1 cellular context compared by ENCODE assay signal in the genomic region with DNA sequence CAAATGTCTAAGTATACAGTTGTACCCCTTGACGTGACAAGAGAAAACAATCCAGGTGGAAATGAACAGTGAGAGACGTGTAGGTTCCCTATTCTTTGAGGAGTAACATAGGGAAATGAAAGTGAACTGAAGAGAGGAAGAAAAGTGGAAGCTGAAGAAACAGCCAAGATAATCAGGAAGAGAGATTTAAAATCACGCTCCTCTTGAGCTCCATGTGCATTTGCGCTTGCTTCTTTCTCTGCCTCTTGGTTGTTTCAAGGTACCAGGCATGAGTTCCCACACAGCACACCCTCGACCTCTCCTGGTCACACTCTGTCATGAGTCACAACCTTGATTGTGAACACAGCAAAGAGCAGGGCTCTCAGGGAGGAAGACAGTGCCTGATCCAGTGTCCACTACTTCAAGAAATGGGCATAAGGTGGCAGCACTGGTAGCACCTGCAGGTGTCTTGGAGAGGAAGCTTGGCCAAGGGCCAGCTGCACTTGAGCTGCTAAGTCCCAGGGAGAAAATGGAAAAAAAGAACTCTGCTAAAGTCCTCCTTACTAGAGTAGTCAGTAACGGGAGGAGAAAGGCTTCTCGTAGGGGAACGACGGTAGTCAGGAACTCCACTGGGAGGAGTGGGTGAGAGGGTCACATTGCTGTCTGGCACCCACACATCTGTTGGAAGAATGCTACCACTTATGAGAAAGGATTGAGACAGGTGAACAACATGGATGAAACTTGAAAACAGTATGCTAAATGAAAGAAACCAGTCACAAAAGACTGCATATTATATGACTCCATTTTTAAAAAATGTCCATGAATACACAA.
TF ChIP-seq lines count a peak whose summit lies in the region.

No MANE protein-coding gene starts in this region.

TF ChIP-seq in K562, 482 proteins besides CTCF, POLR2A, EP300 and RAD21 (continued from another document and continues in another):
- TF ChIP-seq, protein P1, sequence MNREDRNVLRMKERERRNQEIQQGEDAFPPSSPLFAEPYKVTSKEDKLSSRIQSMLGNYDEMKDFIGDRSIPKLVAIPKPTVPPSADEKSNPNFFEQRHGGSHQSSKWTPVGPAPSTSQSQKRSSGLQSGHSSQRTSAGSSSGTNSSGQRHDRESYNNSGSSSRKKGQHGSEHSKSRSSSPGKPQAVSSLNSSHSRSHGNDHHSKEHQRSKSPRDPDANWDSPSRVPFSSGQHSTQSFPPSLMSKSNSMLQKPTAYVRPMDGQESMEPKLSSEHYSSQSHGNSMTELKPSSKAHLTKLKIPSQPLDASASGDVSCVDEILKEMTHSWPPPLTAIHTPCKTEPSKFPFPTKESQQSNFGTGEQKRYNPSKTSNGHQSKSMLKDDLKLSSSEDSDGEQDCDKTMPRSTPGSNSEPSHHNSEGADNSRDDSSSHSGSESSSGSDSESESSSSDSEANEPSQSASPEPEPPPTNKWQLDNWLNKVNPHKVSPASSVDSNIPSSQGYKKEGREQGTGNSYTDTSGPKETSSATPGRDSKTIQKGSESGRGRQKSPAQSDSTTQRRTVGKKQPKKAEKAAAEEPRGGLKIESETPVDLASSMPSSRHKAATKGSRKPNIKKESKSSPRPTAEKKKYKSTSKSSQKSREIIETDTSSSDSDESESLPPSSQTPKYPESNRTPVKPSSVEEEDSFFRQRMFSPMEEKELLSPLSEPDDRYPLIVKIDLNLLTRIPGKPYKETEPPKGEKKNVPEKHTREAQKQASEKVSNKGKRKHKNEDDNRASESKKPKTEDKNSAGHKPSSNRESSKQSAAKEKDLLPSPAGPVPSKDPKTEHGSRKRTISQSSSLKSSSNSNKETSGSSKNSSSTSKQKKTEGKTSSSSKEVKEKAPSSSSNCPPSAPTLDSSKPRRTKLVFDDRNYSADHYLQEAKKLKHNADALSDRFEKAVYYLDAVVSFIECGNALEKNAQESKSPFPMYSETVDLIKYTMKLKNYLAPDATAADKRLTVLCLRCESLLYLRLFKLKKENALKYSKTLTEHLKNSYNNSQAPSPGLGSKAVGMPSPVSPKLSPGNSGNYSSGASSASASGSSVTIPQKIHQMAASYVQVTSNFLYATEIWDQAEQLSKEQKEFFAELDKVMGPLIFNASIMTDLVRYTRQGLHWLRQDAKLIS (CRISPR knock-in tag; IDR thresholded peaks at IDR 0.05) = 0 out of 2 replicates have a peak, but pooled peaks have one; percentile 51
- TF ChIP-seq, protein P2, sequence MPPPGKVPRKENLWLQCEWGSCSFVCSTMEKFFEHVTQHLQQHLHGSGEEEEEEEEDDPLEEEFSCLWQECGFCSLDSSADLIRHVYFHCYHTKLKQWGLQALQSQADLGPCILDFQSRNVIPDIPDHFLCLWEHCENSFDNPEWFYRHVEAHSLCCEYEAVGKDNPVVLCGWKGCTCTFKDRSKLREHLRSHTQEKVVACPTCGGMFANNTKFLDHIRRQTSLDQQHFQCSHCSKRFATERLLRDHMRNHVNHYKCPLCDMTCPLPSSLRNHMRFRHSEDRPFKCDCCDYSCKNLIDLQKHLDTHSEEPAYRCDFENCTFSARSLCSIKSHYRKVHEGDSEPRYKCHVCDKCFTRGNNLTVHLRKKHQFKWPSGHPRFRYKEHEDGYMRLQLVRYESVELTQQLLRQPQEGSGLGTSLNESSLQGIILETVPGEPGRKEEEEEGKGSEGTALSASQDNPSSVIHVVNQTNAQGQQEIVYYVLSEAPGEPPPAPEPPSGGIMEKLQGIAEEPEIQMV (tag; conservative IDR thresholded peaks at IDR 0.05; ENCODE audit: low read depth) = no peak
- TF ChIP-seq SMAD1 (IDR thresholded peaks at IDR 0.05; ENCODE audit: low read depth, low read length, partially characterized antibody) = no peak
- 0 out of 2 replicates have a peak, but pooled peaks have one; percentile 30 for TF ChIP-seq ZNF175 (CRISPR knock-in tag; IDR thresholded peaks at IDR 0.05; ENCODE audit: low read depth)
- TF ChIP-seq, protein P3, sequence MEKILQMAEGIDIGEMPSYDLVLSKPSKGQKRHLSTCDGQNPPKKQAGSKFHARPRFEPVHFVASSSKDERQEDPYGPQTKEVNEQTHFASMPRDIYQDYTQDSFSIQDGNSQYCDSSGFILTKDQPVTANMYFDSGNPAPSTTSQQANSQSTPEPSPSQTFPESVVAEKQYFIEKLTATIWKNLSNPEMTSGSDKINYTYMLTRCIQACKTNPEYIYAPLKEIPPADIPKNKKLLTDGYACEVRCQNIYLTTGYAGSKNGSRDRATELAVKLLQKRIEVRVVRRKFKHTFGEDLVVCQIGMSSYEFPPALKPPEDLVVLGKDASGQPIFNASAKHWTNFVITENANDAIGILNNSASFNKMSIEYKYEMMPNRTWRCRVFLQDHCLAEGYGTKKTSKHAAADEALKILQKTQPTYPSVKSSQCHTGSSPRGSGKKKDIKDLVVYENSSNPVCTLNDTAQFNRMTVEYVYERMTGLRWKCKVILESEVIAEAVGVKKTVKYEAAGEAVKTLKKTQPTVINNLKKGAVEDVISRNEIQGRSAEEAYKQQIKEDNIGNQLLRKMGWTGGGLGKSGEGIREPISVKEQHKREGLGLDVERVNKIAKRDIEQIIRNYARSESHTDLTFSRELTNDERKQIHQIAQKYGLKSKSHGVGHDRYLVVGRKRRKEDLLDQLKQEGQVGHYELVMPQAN (IDR thresholded peaks at IDR 0.05; ENCODE audit: borderline replicate concordance) = no peak; the same call in 1 of the 2 replicates
- no peak for TF ChIP-seq ZNF77 (CRISPR knock-in tag; IDR thresholded peaks at IDR 0.05)
- TF ChIP-seq, protein P4, sequence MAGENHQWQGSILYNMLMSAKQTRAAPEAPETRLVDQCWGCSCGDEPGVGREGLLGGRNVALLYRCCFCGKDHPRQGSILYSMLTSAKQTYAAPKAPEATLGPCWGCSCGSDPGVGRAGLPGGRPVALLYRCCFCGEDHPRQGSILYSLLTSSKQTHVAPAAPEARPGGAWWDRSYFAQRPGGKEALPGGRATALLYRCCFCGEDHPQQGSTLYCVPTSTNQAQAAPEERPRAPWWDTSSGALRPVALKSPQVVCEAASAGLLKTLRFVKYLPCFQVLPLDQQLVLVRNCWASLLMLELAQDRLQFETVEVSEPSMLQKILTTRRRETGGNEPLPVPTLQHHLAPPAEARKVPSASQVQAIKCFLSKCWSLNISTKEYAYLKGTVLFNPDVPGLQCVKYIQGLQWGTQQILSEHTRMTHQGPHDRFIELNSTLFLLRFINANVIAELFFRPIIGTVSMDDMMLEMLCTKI (IDR thresholded peaks at IDR 0.05; ENCODE audit: partially characterized antibody) = no peak
- no peak for TF ChIP-seq NR2C1 (IDR thresholded peaks at IDR 0.05)
- TF ChIP-seq NR2C1 (tag; IDR thresholded peaks at IDR 0.05) = no peak
- 0 out of 2 replicates have a peak, but pooled peaks have one; percentile 19 for TF ChIP-seq MECOM (CRISPR knock-in tag; IDR thresholded peaks at IDR 0.05)
- no peak for TF ChIP-seq ZNF76 (CRISPR knock-in tag; IDR thresholded peaks at IDR 0.05; ENCODE audit: borderline replicate concordance)
- TF ChIP-seq BRD4 (IDR thresholded peaks at IDR 0.05) = no peak
- TF ChIP-seq HMGN3 (IDR thresholded peaks at IDR 0.05; ENCODE audit: borderline replicate concordance, extremely low read depth, insufficient read length, low read depth, low read length) = no peak
- TF ChIP-seq YBX1 (IDR thresholded peaks at IDR 0.05) = no peak
- TF ChIP-seq, protein P5, sequence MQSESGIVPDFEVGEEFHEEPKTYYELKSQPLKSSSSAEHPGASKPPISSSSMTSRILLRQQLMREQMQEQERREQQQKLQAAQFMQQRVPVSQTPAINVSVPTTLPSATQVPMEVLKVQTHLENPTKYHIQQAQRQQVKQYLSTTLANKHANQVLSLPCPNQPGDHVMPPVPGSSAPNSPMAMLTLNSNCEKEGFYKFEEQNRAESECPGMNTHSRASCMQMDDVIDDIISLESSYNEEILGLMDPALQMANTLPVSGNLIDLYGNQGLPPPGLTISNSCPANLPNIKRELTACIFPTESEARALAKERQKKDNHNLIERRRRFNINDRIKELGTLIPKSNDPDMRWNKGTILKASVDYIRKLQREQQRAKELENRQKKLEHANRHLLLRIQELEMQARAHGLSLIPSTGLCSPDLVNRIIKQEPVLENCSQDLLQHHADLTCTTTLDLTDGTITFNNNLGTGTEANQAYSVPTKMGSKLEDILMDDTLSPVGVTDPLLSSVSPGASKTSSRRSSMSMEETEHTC (IDR thresholded peaks at IDR 0.05) = no peak
- no peak for TF ChIP-seq FUS (optimal IDR thresholded peaks at IDR 0.05; ENCODE audit: low read depth, low read length)
- TF ChIP-seq CHCHD3 (CRISPR knock-in tag; IDR thresholded peaks at IDR 0.05) = no peak
- no peak for TF ChIP-seq HNRNPL (IDR thresholded peaks at IDR 0.05; ENCODE audit: low read depth, low read length)
- TF ChIP-seq CEBPB (tag; IDR thresholded peaks at IDR 0.05) = no peak
- TF ChIP-seq FOXK1 (CRISPR knock-in tag; IDR thresholded peaks at IDR 0.05; ENCODE audit: borderline replicate concordance) = no peak
- TF ChIP-seq ZNF41 (CRISPR knock-in tag; conservative IDR thresholded peaks at IDR 0.05) = no peak
- TF ChIP-seq, protein P6, sequence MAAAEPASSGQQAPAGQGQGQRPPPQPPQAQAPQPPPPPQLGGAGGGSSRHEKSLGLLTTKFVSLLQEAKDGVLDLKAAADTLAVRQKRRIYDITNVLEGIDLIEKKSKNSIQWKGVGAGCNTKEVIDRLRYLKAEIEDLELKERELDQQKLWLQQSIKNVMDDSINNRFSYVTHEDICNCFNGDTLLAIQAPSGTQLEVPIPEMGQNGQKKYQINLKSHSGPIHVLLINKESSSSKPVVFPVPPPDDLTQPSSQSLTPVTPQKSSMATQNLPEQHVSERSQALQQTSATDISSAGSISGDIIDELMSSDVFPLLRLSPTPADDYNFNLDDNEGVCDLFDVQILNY (CRISPR knock-in tag; IDR thresholded peaks at IDR 0.05) = no peak
- TF ChIP-seq, protein P7, sequence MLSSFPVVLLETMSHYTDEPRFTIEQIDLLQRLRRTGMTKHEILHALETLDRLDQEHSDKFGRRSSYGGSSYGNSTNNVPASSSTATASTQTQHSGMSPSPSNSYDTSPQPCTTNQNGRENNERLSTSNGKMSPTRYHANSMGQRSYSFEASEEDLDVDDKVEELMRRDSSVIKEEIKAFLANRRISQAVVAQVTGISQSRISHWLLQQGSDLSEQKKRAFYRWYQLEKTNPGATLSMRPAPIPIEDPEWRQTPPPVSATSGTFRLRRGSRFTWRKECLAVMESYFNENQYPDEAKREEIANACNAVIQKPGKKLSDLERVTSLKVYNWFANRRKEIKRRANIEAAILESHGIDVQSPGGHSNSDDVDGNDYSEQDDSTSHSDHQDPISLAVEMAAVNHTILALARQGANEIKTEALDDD (IDR thresholded peaks at IDR 0.05) = peak; percentile 43; the same call in 1 of the 2 replicates
- TF ChIP-seq CCAR2 (IDR thresholded peaks at IDR 0.05; ENCODE audit: low read depth, low read length) = no peak
- TF ChIP-seq, protein P8, sequence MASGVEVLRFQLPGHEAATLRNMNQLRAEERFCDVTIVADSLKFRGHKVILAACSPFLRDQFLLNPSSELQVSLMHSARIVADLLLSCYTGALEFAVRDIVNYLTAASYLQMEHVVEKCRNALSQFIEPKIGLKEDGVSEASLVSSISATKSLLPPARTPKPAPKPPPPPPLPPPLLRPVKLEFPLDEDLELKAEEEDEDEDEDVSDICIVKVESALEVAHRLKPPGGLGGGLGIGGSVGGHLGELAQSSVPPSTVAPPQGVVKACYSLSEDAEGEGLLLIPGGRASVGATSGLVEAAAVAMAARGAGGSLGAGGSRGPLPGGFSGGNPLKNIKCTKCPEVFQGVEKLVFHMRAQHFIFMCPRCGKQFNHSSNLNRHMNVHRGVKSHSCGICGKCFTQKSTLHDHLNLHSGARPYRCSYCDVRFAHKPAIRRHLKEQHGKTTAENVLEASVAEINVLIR (CRISPR knock-in tag; IDR thresholded peaks at IDR 0.05) = no peak
- TF ChIP-seq GATAD2A (IDR thresholded peaks at IDR 0.05) = peak; percentile 88; the same call in 1 of the 2 replicates
- TF ChIP-seq ZFP36 (IDR thresholded peaks at IDR 0.05; ENCODE audit: low read depth, low read length, partially characterized antibody) = peak; percentile 55
- no peak for TF ChIP-seq ZBTB7A (IDR thresholded peaks at IDR 0.05; ENCODE audit: borderline replicate concordance, control insufficient read depth, low read depth, low read length)
- TF ChIP-seq KLF13 (tag; IDR thresholded peaks at IDR 0.05; ENCODE audit: borderline replicate concordance, low read depth) = no peak
- TF ChIP-seq DDX20 (tag; IDR thresholded peaks at IDR 0.05; ENCODE audit: low read depth) = no peak
- no peak for TF ChIP-seq HMG20B (CRISPR knock-in tag; IDR thresholded peaks at IDR 0.05)
- TF ChIP-seq MTA2 (IDR thresholded peaks at IDR 0.05; ENCODE audit: low read depth) = no peak
- no peak for TF ChIP-seq HMG20A (CRISPR knock-in tag; conservative IDR thresholded peaks at IDR 0.05)
- no peak for TF ChIP-seq FOXA3 (CRISPR knock-in tag; conservative IDR thresholded peaks at IDR 0.05 in 1 of 2, IDR thresholded peaks at IDR 0.05 in 1 of 2)
- no peak for TF ChIP-seq KLF1 (tag; IDR thresholded peaks at IDR 0.05)
- no peak for TF ChIP-seq FOXJ3 (CRISPR knock-in tag; IDR thresholded peaks at IDR 0.05)
- TF ChIP-seq ZNF717 (CRISPR knock-in tag; IDR thresholded peaks at IDR 0.05) = no peak
- no peak for TF ChIP-seq TFAM (CRISPR knock-in tag; conservative IDR thresholded peaks at IDR 0.05)
- TF ChIP-seq SREBF1 (IDR thresholded peaks at IDR 0.05; ENCODE audit: borderline replicate concordance, low read depth, low read length) = no peak
- no peak for TF ChIP-seq SNRNP70 (optimal IDR thresholded peaks at IDR 0.05; ENCODE audit: low read depth, low read length)
- no peak for TF ChIP-seq PTRF (tag; IDR thresholded peaks at IDR 0.05)
- TF ChIP-seq, protein P9, sequence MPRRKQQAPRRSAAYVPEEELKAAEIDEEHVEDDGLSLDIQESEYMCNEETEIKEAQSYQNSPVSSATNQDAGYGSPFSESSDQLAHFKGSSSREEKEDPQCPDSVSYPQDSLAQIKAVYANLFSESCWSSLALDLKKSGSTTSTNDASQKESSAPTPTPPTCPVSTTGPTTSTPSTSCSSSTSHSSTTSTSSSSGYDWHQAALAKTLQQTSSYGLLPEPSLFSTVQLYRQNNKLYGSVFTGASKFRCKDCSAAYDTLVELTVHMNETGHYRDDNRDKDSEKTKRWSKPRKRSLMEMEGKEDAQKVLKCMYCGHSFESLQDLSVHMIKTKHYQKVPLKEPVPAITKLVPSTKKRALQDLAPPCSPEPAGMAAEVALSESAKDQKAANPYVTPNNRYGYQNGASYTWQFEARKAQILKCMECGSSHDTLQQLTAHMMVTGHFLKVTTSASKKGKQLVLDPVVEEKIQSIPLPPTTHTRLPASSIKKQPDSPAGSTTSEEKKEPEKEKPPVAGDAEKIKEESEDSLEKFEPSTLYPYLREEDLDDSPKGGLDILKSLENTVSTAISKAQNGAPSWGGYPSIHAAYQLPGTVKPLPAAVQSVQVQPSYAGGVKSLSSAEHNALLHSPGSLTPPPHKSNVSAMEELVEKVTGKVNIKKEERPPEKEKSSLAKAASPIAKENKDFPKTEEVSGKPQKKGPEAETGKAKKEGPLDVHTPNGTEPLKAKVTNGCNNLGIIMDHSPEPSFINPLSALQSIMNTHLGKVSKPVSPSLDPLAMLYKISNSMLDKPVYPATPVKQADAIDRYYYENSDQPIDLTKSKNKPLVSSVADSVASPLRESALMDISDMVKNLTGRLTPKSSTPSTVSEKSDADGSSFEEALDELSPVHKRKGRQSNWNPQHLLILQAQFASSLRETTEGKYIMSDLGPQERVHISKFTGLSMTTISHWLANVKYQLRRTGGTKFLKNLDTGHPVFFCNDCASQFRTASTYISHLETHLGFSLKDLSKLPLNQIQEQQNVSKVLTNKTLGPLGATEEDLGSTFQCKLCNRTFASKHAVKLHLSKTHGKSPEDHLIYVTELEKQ (CRISPR knock-in tag; IDR thresholded peaks at IDR 0.05) = no peak
- TF ChIP-seq CHD2 (IDR thresholded peaks at IDR 0.05; ENCODE audit: low read depth, low read length) = no peak
- no peak for TF ChIP-seq ZNF583 (CRISPR knock-in tag; IDR thresholded peaks at IDR 0.05)
